ENCODE assay signal across 9 cellular contexts in genomic region chr17:63700528-63701441, GRCh38. TPM values are rescaled to one million over a fixed set of nuclear protein-coding genes. Genes with fewer than 3 reads are reported as not detected.
DNase-seq lines count a peak whose midpoint lies in the region; ATAC-seq and TF ChIP-seq lines count a peak whose summit lies in the region.
"Had no signal": no experiment of that assay in that cellular context is flagged by ENCODE, and none has a peak within 500 bp of the region (broad histone marks: within the 10 kb centered on the region; RNA-seq: fewer than 3 reads in every experiment).

No MANE protein-coding gene starts in this region.

- no peaks in the 10 kb centered on the region for H3K27me3 Mint-ChIP-seq in natural killer cell treated with Interleukin-12 subunit alpha and Interleukin-12 subunit beta and Interleukin-15 and Interleukin-18, amount 100 ng/mL, for 72 hours

- no peaks in the 10 kb centered on the region for H3K9me3 ChIP-seq in thyroid gland

- no peaks in the 10 kb centered on the region for H3K9me3 Mint-ChIP-seq in natural killer cell treated with Interleukin-12 subunit alpha and Interleukin-12 subunit beta and Interleukin-15 and Interleukin-18, amount 100 ng/mL, for 72 hours

- peak overlapping the region; percentile 92 to 95 for H3K27ac Mint-ChIP-seq in natural killer cell treated with Interleukin-12 subunit alpha and Interleukin-12 subunit beta and Interleukin-15 and Interleukin-18, amount 100 ng/mL, for 72 hours

- DNase-seq in NCI-H1436 (lab: John Stamatoyannopoulos, UW) (peak; percentile 30), NCI-H1436 treated with DMSO at 0.1 percent for 48 hours (lab: John Stamatoyannopoulos, UW) (no peak), NCI-H2171 (lab: John Stamatoyannopoulos, UW) (peak; percentile 49), fibroblast of mammary gland (ENCODE audit: low read depth) (peak; percentile 59), thyroid gland (peak in 1 of 2 donors; percentile 35)
- peak; percentile 70 to 76 for DNase-seq in activated T-cell treated with anti-CD3 and anti-CD28 coated beads, Interleukin-2, amount 50 U/mL, for 48 hours
- peak; percentile 70 for DNase-seq in natural killer cell treated with Interleukin-12 subunit alpha and Interleukin-12 subunit beta and Interleukin-15 and Interleukin-18, amount 100 ng/mL, for 72 hours (ENCODE audit: low spot score)

- peak overlapping the region; percentile 90 for H3K4me3 Mint-ChIP-seq in natural killer cell treated with Interleukin-12 subunit alpha and Interleukin-12 subunit beta and Interleukin-15 and Interleukin-18, amount 100 ng/mL, for 72 hours

- TF ChIP-seq CTCF in fibroblast of mammary gland (conservative IDR thresholded peaks at IDR 0.05; ENCODE audit: control insufficient read depth, insufficient read depth, low read depth, low read length) (no peak), thyroid gland (IDR thresholded peaks at IDR 0.05) (peak in 1 of 6 experiments; percentile 8)

- TF ChIP-seq POLR2A in thyroid gland (IDR thresholded peaks at IDR 0.05): no peak

- intact Hi-C loops in thyroid gland (cut with DNase I): no loop called here

- H3K4me1 ChIP-seq in thyroid gland: peaks cover 6 to 21% of the 10 kb centered on the region in 2 donors

- no peaks in the 10 kb centered on the region for H3K27me3 ChIP-seq in thyroid gland

- H3K4me3 ChIP-seq in fibroblast of mammary gland (ENCODE audit: control insufficient read depth, low read depth, low read length) (peak overlapping the region; percentile 12), thyroid gland (replicated peaks in 1 of 3) (peak overlapping the region in 1 of 3 donors; percentile 58)

- H3K27ac ChIP-seq in thyroid gland: peak overlapping the region in 2 of 3 donors; percentile 46
- H3K27ac ChIP-seq: C4-2B had no signal

- peaks cover 0 to 12% of the 10 kb centered on the region in 2 donors for H3K36me3 ChIP-seq in thyroid gland

- 21 to 25% methylated on average over 11 to 38 of the region's 87 CpGs for WGBS in thyroid gland, 2 donors

- peaks cover 5% of the 10 kb centered on the region for H3K36me3 Mint-ChIP-seq in natural killer cell treated with Interleukin-12 subunit alpha and Interleukin-12 subunit beta and Interleukin-15 and Interleukin-18, amount 100 ng/mL, for 72 hours

- peaks cover 53 to 57% of the 10 kb centered on the region in 2 donors for H3K4me1 Mint-ChIP-seq in natural killer cell treated with Interleukin-12 subunit alpha and Interleukin-12 subunit beta and Interleukin-15 and Interleukin-18, amount 100 ng/mL, for 72 hours (ENCODE audit: low read depth in 2 of 2)

- peak; percentile 31 to 37 for ATAC-seq in natural killer cell treated with Interleukin-12 subunit alpha and Interleukin-12 subunit beta and Interleukin-15 and Interleukin-18, amount 100 ng/mL, for 72 hours
- ATAC-seq in HG03175 (IDR thresholded peaks at IDR 0.05; ENCODE audit: unreplicated experiment): no peak

RNA-seq across cellular contexts. Expression of gene LIMD2, which starts 0.9 kb away (rescaled TPM):
- total RNA-seq in natural killer cell treated with Interleukin-12 subunit alpha and Interleukin-12 subunit beta and Interleukin-15 and Interleukin-18, amount 100 ng/mL, for 72 hours: 100 to 1,000 TPM; 114 to 185 TPM
- 10 to 100 TPM in 1 of 4 donors, 1 to 10 TPM in 3; 3.9 to 10.7 (median 7.2) TPM for total RNA-seq in thyroid gland

RNA-seq across cellular contexts. Expression of gene STRADA, which starts 40.8 kb away (rescaled TPM):
- 10 to 100 TPM; 59.5 to 86.5 TPM for total RNA-seq in natural killer cell treated with Interleukin-12 subunit alpha and Interleukin-12 subunit beta and Interleukin-15 and Interleukin-18, amount 100 ng/mL, for 72 hours
- total RNA-seq in thyroid gland: 10 to 100 TPM; 28.6 to 44.6 (median 32.2) TPM

Comparison
In these comparisons a context has a peak if more than half of its experiments do, and no peak if none do; other contexts are left out.
1. RNA of gene LIMD2, which starts 0.9 kb away (total RNA-seq): 114 to 185 TPM in natural killer cell treated with Interleukin-12 subunit alpha and Interleukin-12 subunit beta and Interleukin-15 and Interleukin-18, amount 100 ng/mL, for 72 hours; 3.9 to 10.7 TPM in thyroid gland; every median in the first group is over 4 times any median in the second.